Comparison of ENCODE assay signal across 8 cellular contexts in genomic region chr10:73094986-73095478, GRCh38. TPM values are rescaled to one million over a fixed set of nuclear protein-coding genes. Genes with fewer than 3 reads are reported as not detected.
A peak's percentile ranks its signal among the peaks of the same experiment; 100 is the strongest.
DNase-seq lines count a peak whose midpoint lies in the region; ATAC-seq and TF ChIP-seq lines count a peak whose summit lies in the region.

No MANE protein-coding gene starts in this region.

- H3K14ac ChIP-seq in mesenchymal stem cell (ENCODE audit: low read length in 2 of 2) = no peak overlapping the region

- H2AK5ac ChIP-seq in mesenchymal stem cell (ENCODE audit: low read length, severe bottlenecking) = no peak overlapping the region

- H3K23ac ChIP-seq in mesenchymal stem cell (ENCODE audit: low read length in 2 of 2) = no peak overlapping the region

- no peaks in the 10 kb centered on the region for H3K27me3 Mint-ChIP-seq in activated naive CD4-positive, alpha-beta T cell treated with anti-CD3 and anti-CD28 coated beads, Interleukin-2, amount 50 U/mL, for 24 hours

- ATAC-seq in body of pancreas = no peak
- no peak for ATAC-seq in GM19452 (IDR thresholded peaks at IDR 0.05; ENCODE audit: unreplicated experiment)
- no peak for ATAC-seq in HG03039 (IDR thresholded peaks at IDR 0.05; ENCODE audit: unreplicated experiment)

- H3K18ac ChIP-seq in mesenchymal stem cell (ENCODE audit: low read depth in 1 of 2, low read length in 2 of 2) = no peak overlapping the region

- H3K4me1 ChIP-seq in body of pancreas = peaks cover 29% of the 10 kb centered on the region
- peaks cover 3% of the 10 kb centered on the region for H3K4me1 ChIP-seq in mesenchymal stem cell (ENCODE audit: control insufficient read depth, insufficient read depth, low read depth, low read length)
- H3K4me1 ChIP-seq in urinary bladder (ENCODE audit: insufficient read depth) = no peaks in the 10 kb centered on the region

- H3K4me3 ChIP-seq in body of pancreas (peak overlapping the region in 1 of 2 donors; percentile 32), mesenchymal stem cell (ENCODE audit: insufficient read depth in 1 of 2, low read depth in 1 of 2, low read length in 2 of 2) (peak overlapping the region; percentile 49 to 82), urinary bladder (ENCODE audit: low read depth, low read length) (peak overlapping the region; percentile 62)

- H3K4me1 Mint-ChIP-seq in activated naive CD4-positive, alpha-beta T cell treated with anti-CD3 and anti-CD28 coated beads, Interleukin-2, amount 50 U/mL, for 24 hours = peaks cover 44% of the 10 kb centered on the region

- peak overlapping the region; percentile 95 for H3K9ac ChIP-seq in mesenchymal stem cell (ENCODE audit: low read length)

- intact Hi-C loops in body of pancreas (cut with DNase I) = no loop called here

- TF ChIP-seq POLR2A in body of pancreas (IDR thresholded peaks at IDR 0.05) = no peak

- peak overlapping the region; percentile 93 for H3K27ac Mint-ChIP-seq in activated naive CD4-positive, alpha-beta T cell treated with anti-CD3 and anti-CD28 coated beads, Interleukin-2, amount 50 U/mL, for 24 hours

- peak overlapping the region; percentile 77 for H3K4me2 ChIP-seq in mesenchymal stem cell (ENCODE audit: low read length, poor library complexity, severe bottlenecking)

- H3K4me3 Mint-ChIP-seq in activated naive CD4-positive, alpha-beta T cell treated with anti-CD3 and anti-CD28 coated beads, Interleukin-2, amount 50 U/mL, for 24 hours = peak overlapping the region; percentile 98

- H2BK15ac ChIP-seq in mesenchymal stem cell (ENCODE audit: low read depth, poor library complexity, severe bottlenecking) = no peak overlapping the region

- H3K9me3 Mint-ChIP-seq in activated naive CD4-positive, alpha-beta T cell treated with anti-CD3 and anti-CD28 coated beads, Interleukin-2, amount 50 U/mL, for 24 hours = no peaks in the 10 kb centered on the region

- TF ChIP-seq CTCF in body of pancreas (IDR thresholded peaks at IDR 0.05) = no peak

- DNase-seq in activated naive CD4-positive, alpha-beta T cell treated with Interleukin-2 at 50 U/mL for 16 hours = no peak
- DNase-seq in body of pancreas = no peak
- peak; percentile 25 for DNase-seq in mesenchymal stem cell
- DNase-seq in AML-193 (lab: John Stamatoyannopoulos, UW) = no peak

- H3K27me3 ChIP-seq in body of pancreas (no peaks in the 10 kb centered on the region), mesenchymal stem cell (ENCODE audit: control insufficient read depth in 1 of 2, insufficient read depth in 1 of 2, low read length in 2 of 2) (no peaks in the 10 kb centered on the region)

- H2AFZ ChIP-seq in mesenchymal stem cell (ENCODE audit: low read depth, low read length) = no peak overlapping the region

- H4K8ac ChIP-seq in mesenchymal stem cell (ENCODE audit: low read length) = no peak overlapping the region

- H3K4ac ChIP-seq in mesenchymal stem cell (ENCODE audit: low read depth in 1 of 2, low read length in 2 of 2) = no peak overlapping the region

- H3K36me3 ChIP-seq in body of pancreas (replicated peaks in 1 of 2; ENCODE audit: insufficient read depth in 1 of 2, low read depth in 2 of 2) = no peaks in the 10 kb centered on the region
- peaks cover 0 to 2% of the 10 kb centered on the region in 2 experiments for H3K36me3 ChIP-seq in mesenchymal stem cell (ENCODE audit: control insufficient read depth in 1 of 2, insufficient read depth in 2 of 2, low read depth in 1 of 2, low read length in 2 of 2)
- no peaks in the 10 kb centered on the region for H3K36me3 ChIP-seq in urinary bladder (ENCODE audit: insufficient read depth)

- H2BK120ac ChIP-seq in mesenchymal stem cell (ENCODE audit: low read depth, low read length) = no peak overlapping the region

- H3K9me3 ChIP-seq in body of pancreas (no peaks in the 10 kb centered on the region), mesenchymal stem cell (ENCODE audit: control insufficient read depth, low read length) (no peaks in the 10 kb centered on the region)

- H2BK12ac ChIP-seq in mesenchymal stem cell (ENCODE audit: low read length in 2 of 2) = no peak overlapping the region

- no peak overlapping the region for H4K91ac ChIP-seq in mesenchymal stem cell (ENCODE audit: low read length)

- WGBS in body of pancreas, 2 donors = 6% methylated on average over 5 of the region's 5 CpGs
- WGBS in mesenchymal stem cell = 0% methylated on average over 2 of the region's 5 CpGs
- 3% methylated on average over 5 of the region's 5 CpGs for WGBS in urinary bladder

- H3K79me1 ChIP-seq in mesenchymal stem cell (replicated peaks; ENCODE audit: low read length, poor library complexity, severe bottlenecking) = peaks cover 4% of the 10 kb centered on the region

- H3K27ac ChIP-seq in body of pancreas (peak overlapping the region in 3 of 4 donors; percentile 88 to 93 (median 89)), mesenchymal stem cell (ENCODE audit: low read length, poor library complexity, severe bottlenecking) (peak overlapping the region; percentile 70), urinary bladder (ENCODE audit: low read depth) (no peak overlapping the region)

- peaks cover 1% of the 10 kb centered on the region for H3K36me3 Mint-ChIP-seq in activated naive CD4-positive, alpha-beta T cell treated with anti-CD3 and anti-CD28 coated beads, Interleukin-2, amount 50 U/mL, for 24 hours

- H2BK5ac ChIP-seq in mesenchymal stem cell (ENCODE audit: low read depth, low read length, poor library complexity, severe bottlenecking) = no peak overlapping the region

RNA-seq across cellular contexts. Expression of gene P4HA1, which starts 1.6 kb away (rescaled TPM):
- total RNA-seq in body of pancreas (10 to 100 TPM; 11.9 to 21.5 TPM), urinary bladder (143 TPM)
- polyA plus RNA-seq in mesenchymal stem cell (2013, experiment 1 of 2) = 162 TPM
- 170 TPM for polyA plus RNA-seq in mesenchymal stem cell (2013, experiment 2 of 2)
- polyA plus RNA-seq in urinary bladder = 21.5 TPM

RNA-seq across cellular contexts. Expression of gene NUDT13, which starts 15.2 kb away (rescaled TPM):
- total RNA-seq in body of pancreas (1 to 10 TPM; 2.3 to 3.3 TPM), urinary bladder (1.3 TPM)
- polyA plus RNA-seq in mesenchymal stem cell (2013, experiment 1 of 2) = 2.0 TPM
- 2.1 TPM for polyA plus RNA-seq in mesenchymal stem cell (2013, experiment 2 of 2)
- 2.1 TPM for polyA plus RNA-seq in urinary bladder
